1 cellular context compared by ENCODE assay signal in genomic region chr14:105474478-105475268, GRCh38.
TF ChIP-seq lines count a peak whose summit lies in the region.

TSS of gene CRIP2 (plus strand) at chr14:105474821. CDS start at chr14:105474863, 42 bp downstream.

TF ChIP-seq in liver, 16 proteins besides CTCF, POLR2A, EP300 and RAD21 (continued from another document):
- no peak for TF ChIP-seq TAF1 (conservative IDR thresholded peaks at IDR 0.05)
